ENCODE assay signal across 9 cellular contexts in the genomic region with DNA sequence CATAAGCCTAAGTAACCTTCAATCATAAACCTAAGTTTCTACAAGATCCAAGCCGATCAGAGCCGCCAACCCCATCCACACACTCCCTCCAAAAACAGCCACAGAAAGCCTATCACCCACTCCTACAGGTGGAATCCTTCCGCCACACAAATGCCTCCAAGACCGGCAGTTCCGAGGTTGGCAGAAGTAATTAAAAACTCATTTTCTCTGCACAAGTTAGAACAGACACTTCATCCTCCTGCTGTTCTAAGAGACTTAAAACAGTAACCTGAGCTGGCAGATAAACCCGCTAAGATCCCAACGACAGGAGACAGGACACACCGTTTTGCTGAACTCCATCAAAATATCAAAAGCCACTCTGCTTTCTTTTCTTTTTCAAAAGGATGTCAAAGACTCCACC. TPM values are rescaled to one million over a fixed set of nuclear protein-coding genes. Genes with fewer than 3 reads are reported as not detected.
DNase-seq lines count a peak whose midpoint lies in the region; ATAC-seq and TF ChIP-seq lines count a peak whose summit lies in the region.
"Had no signal": no experiment of that assay in that cellular context is flagged by ENCODE, and none has a peak within 500 bp of the region (broad histone marks: within the 10 kb centered on the region; RNA-seq: fewer than 3 reads in every experiment).

No MANE protein-coding gene starts in this region.

- H2BK15ac ChIP-seq in IMR-90 (ENCODE audit: low read depth, low read length) = peak overlapping the region; percentile 53; the same call in 1 of the 3 replicates

- in situ Hi-C loops in IMR-90 (cut with MboI; ENCODE audit: low sequenced_read_pairs) = no loop called here

- H3K4ac ChIP-seq in IMR-90 (ENCODE audit: low read depth, low read length) = peak overlapping the region; percentile 68; the same call in 1 of the 2 replicates

- peak overlapping the region; percentile 84 for H3K23ac ChIP-seq in IMR-90 (ENCODE audit: low read depth, low read length)

- peaks cover 32% of the 10 kb centered on the region for H4K20me1 ChIP-seq in IMR-90 (ENCODE audit: insufficient read depth, low read length)

- peaks cover 16% of the 10 kb centered on the region for H3K4me1 ChIP-seq in IMR-90 (ENCODE audit: control insufficient read depth, insufficient read depth, low read length)

- peak overlapping the region; percentile 73 for H3K14ac ChIP-seq in IMR-90 (replicated peaks; ENCODE audit: low read depth, low read length)

- H2AK5ac ChIP-seq in IMR-90 (ENCODE audit: low read depth, low read length) = peak overlapping the region; percentile 36

- H3K9me1 ChIP-seq in IMR-90 (ENCODE audit: insufficient read depth, low read length) = peaks cover 18% of the 10 kb centered on the region

- H3K9me3 Mint-ChIP-seq in CD14-positive monocyte = peaks cover 0 to 2% (median 0%) of the 10 kb centered on the region in 7 donors
- no peaks in the 10 kb centered on the region for H3K9me3 Mint-ChIP-seq in central memory CD8-positive, alpha-beta T cell
- H3K9me3 Mint-ChIP-seq in natural killer cell = no peaks in the 10 kb centered on the region

- peak overlapping the region; percentile 47 for H2BK120ac ChIP-seq in IMR-90 (ENCODE audit: low read depth, low read length)

- H3K27ac Mint-ChIP-seq in CD14-positive monocyte (peak overlapping the region in 3 of 7 donors; percentile 1 to 52 (median 40)), natural killer cell (peak overlapping the region; percentile 75 to 84)
- peak overlapping the region; percentile 57 for H3K27ac Mint-ChIP-seq in central memory CD8-positive, alpha-beta T cell (ENCODE audit: low read depth)

- dilution Hi-C loops in IMR-90 (cut with HindIII; ENCODE audit: low sequenced_read_pairs, unreplicated experiment) = no loop called here

- H2AFZ ChIP-seq in IMR-90 (replicated peaks; ENCODE audit: low read length, poor library complexity) = peak overlapping the region; percentile 73

- TF ChIP-seq POLR2A in IMR-90 (IDR thresholded peaks at IDR 0.05; ENCODE audit: low read depth, low read length) = no peak

- H3K36me3 Mint-ChIP-seq in CD14-positive monocyte (peaks cover 53 to 56% of the 10 kb centered on the region in 2 donors), natural killer cell (peaks cover 38% of the 10 kb centered on the region)
- peaks cover 37% of the 10 kb centered on the region for H3K36me3 Mint-ChIP-seq in central memory CD8-positive, alpha-beta T cell (ENCODE audit: insufficient read depth)

- BruUV-seq in IMR-90 (replicated peaks; lab: Mats Ljungman, UMichigan) = no TSS peak

- peak overlapping the region; percentile 23 for H2BK5ac ChIP-seq in IMR-90 (ENCODE audit: low read depth, low read length, poor library complexity, severe bottlenecking)

- peak overlapping the region; percentile 27 for H3K9ac ChIP-seq in IMR-90 (ENCODE audit: low read depth, low read length)

- no peak overlapping the region for H4K5ac ChIP-seq in IMR-90 (ENCODE audit: low read depth, low read length)

- H3K4me2 ChIP-seq in IMR-90 (ENCODE audit: low read depth, low read length) = peak overlapping the region; percentile 82

- peaks cover 8 to 13% (median 11%) of the 10 kb centered on the region in 3 donors for H3K27me3 Mint-ChIP-seq in CD14-positive monocyte (ENCODE audit: low read depth in 3 of 3)
- H3K27me3 Mint-ChIP-seq in central memory CD8-positive, alpha-beta T cell = no peaks in the 10 kb centered on the region
- H3K27me3 Mint-ChIP-seq in natural killer cell (ENCODE audit: low read depth in 2 of 2) = no peaks in the 10 kb centered on the region

- H3K4me3 Mint-ChIP-seq in CD14-positive monocyte (peak overlapping the region; percentile 86 to 89), natural killer cell (peak overlapping the region; percentile 90)
- peak overlapping the region; percentile 75 for H3K4me3 Mint-ChIP-seq in central memory CD8-positive, alpha-beta T cell

- peak overlapping the region; percentile 92 for H2AK9ac ChIP-seq in IMR-90 (replicated peaks; ENCODE audit: low read depth, low read length, poor library complexity)

- no peak for TF ChIP-seq RAD21 in IMR-90 (IDR thresholded peaks at IDR 0.05; ENCODE audit: low read length)

- peak overlapping the region; percentile 36; the same call in 1 of the 2 replicates for H3K27ac ChIP-seq in IMR-90 (ENCODE audit: insufficient read depth, low read length)

- peak overlapping the region; percentile 35 to 42; a peak in 2 of 4 replicates for H4K8ac ChIP-seq in IMR-90 (ENCODE audit: low read depth in 2 of 2, low read length in 2 of 2)

- POLR2A ChIA-PET in IMR-90 (lab: Charles Lee; ENCODE audit: unreplicated experiment) = interaction anchor here (1.0 kb wide), 1 partner anchor 69 kb away, joined by 3 read pairs; no protein-coding TSS in a partner anchor

- peak overlapping the region; percentile 36; the same call in 1 of the 2 replicates for H3K56ac ChIP-seq in IMR-90 (ENCODE audit: extremely low read depth, insufficient read depth, low read length)

- peak overlapping the region; percentile 38; the same call in 1 of the 2 replicates for H4K91ac ChIP-seq in IMR-90 (ENCODE audit: insufficient read depth, low read depth, low read length)

- 20% methylated on average over 4 of the region's 8 CpGs; no CpG with 5 or more reads in 1 of the 2 experiments for WGBS in IMR-90 (ENCODE audit: extremely low coverage in 2 of 2, insufficient read length in 1 of 2), 2 experiments

- no peaks in the 10 kb centered on the region for H3K9me3 ChIP-seq in IMR-90 (ENCODE audit: control insufficient read depth, insufficient read depth, low read length)

- H3K27me3 ChIP-seq in IMR-90 (ENCODE audit: control insufficient read depth, insufficient read depth, low read length) = no peaks in the 10 kb centered on the region

- intact Hi-C loops in CD14-positive monocyte (cut with micrococcal nuclease) (loop anchor here (10.0 kb wide), 3 partner anchors 179 to 361 kb away; partner anchors contain the start of genes PARS2 (in 2 of the 2), TCEANC2 (in 1 of the 2) and TMEM59 (in 1 of the 2)), IMR-90 (cut with micrococcal nuclease) (loop anchor here (1.0 to 10.0 kb wide), 4 partner anchors 77 to 539 kb away; no protein-coding TSS in a partner anchor), natural killer cell (cut with micrococcal nuclease) (loop anchor here (10.0 kb wide), 2 partner anchors 89 to 279 kb away; no protein-coding TSS in a partner anchor)

- peak overlapping the region; percentile 47; the same call in 1 of the 2 replicates for H2BK20ac ChIP-seq in IMR-90 (ENCODE audit: low read depth, low read length)

- H3K4me1 Mint-ChIP-seq in CD14-positive monocyte (peaks cover 46% of the 10 kb centered on the region), natural killer cell (peaks cover 78 to 79% of the 10 kb centered on the region in 2 donors)
- peaks cover 76% of the 10 kb centered on the region for H3K4me1 Mint-ChIP-seq in central memory CD8-positive, alpha-beta T cell

- peaks cover 31% of the 10 kb centered on the region for H3K36me3 ChIP-seq in IMR-90 (ENCODE audit: control insufficient read depth, insufficient read depth, low read length)

- no peak for ATAC-seq in IMR-90 (ENCODE audit: low read depth)
- no peak for ATAC-seq in central memory CD8-positive, alpha-beta T cell (replicated peaks; ENCODE audit: extremely low read depth, poor library complexity, severe bottlenecking)
- ATAC-seq in natural killer cell = no peak
- ATAC-seq in HG02840 (IDR thresholded peaks at IDR 0.05; ENCODE audit: low FRiP score, unreplicated experiment) = no peak
- ATAC-seq: HCT116 had no signal

- H3K79me1 ChIP-seq in IMR-90 (ENCODE audit: low read depth in 1 of 2, low read length in 2 of 2) = peaks cover 34 to 69% of the 10 kb centered on the region in 2 experiments

- H3K4me3 ChIP-seq in IMR-90 (ENCODE audit: insufficient read depth, low read depth, low read length) = peak overlapping the region; percentile 60

- no peak for DNase-seq in CD14-positive monocyte (ENCODE audit: low spot score)
- DNase-seq in IMR-90 = no peak
- DNase-seq in central memory CD8-positive, alpha-beta T cell (ENCODE audit: low spot score in 2 of 2) = no peak
- DNase-seq in natural killer cell = no peak
- no peak for DNase-seq in NCI-H2029 (lab: John Stamatoyannopoulos, UW)
- no peak for DNase-seq in kidney tubule cell (ENCODE audit: low spot score)
- no peak for DNase-seq in Ammon's horn (ENCODE audit: low spot score)

- TF ChIP-seq CTCF in CD14-positive monocyte (IDR thresholded peaks at IDR 0.05) (no peak), IMR-90 (conservative IDR thresholded peaks at IDR 0.05; ENCODE audit: low read depth, low read length) (no peak), natural killer cell (IDR thresholded peaks at IDR 0.05) (no peak)

- peak overlapping the region; percentile 15; the same call in 1 of the 2 replicates for H3K18ac ChIP-seq in IMR-90 (ENCODE audit: low read depth, low read length)

- CTCF ChIA-PET in IMR-90 (lab: Yijun Ruan, JAX) = interaction anchor here (0.6 to 1.1 kb wide), 3 partner anchors 86 to 144 kb away, joined by 3 read pairs; no protein-coding TSS in a partner anchor

TF ChIP-seq in IMR-90, 13 proteins besides CTCF, POLR2A, EP300 and RAD21 (continues in another document):
- TF ChIP-seq ELK1 (IDR thresholded peaks at IDR 0.05; ENCODE audit: borderline replicate concordance, low read depth, low read length) (no peak), NFE2L2 (IDR thresholded peaks at IDR 0.05; ENCODE audit: low read depth, low read length) (no peak), BHLHE40 (IDR thresholded peaks at IDR 0.05; ENCODE audit: low read depth, low read length) (no peak), RCOR1 (IDR thresholded peaks at IDR 0.05; ENCODE audit: insufficient replicate concordance, low read length) (no peak), FOS (IDR thresholded peaks at IDR 0.05; ENCODE audit: low read depth, low read length) (no peak), RFX5 (IDR thresholded peaks at IDR 0.05; ENCODE audit: low read depth, low read length) (no peak), CHD1 (IDR thresholded peaks at IDR 0.05; ENCODE audit: low read depth, low read length) (no peak), MAZ (IDR thresholded peaks at IDR 0.05; ENCODE audit: borderline replicate concordance, low read depth, low read length) (no peak), MAFK (IDR thresholded peaks at IDR 0.05; ENCODE audit: low read depth, low read length) (no peak)

RNA-seq across cellular contexts. Expression of gene SSBP3, which starts 2.8 kb away (rescaled TPM):
- polyA plus RNA-seq in CD14-positive monocyte (1 to 10 TPM; 4.1 to 4.3 TPM), IMR-90 (2012; rRNA removed) (39.6 and 40.6 TPM in 2 replicates)
- total RNA-seq in IMR-90 (2012; rRNA removed) (9.7 and 10.9 TPM in 2 replicates), natural killer cell (100 to 1,000 TPM; 162 to 224 (median 164) TPM)
- polyA plus RNA-seq in IMR-90 (2012; cell fraction: cytosol; rRNA removed) = 18.9 and 49.8 TPM in 2 replicates
- polyA plus RNA-seq in IMR-90 (2012; cell fraction: nucleus; rRNA removed; ENCODE audit: low replicate concordance) = 36.1 and 36.7 TPM in 2 replicates

Comparison
In these comparisons a context has a peak if more than half of its experiments do, and no peak if none do; other contexts are left out.
1. RNA of gene SSBP3, which starts 2.8 kb away (total RNA-seq): 162 to 224 TPM in natural killer cell; 9.7 to 10.9 TPM in IMR-90; every median in the first group is over 10 times any median in the second.
2. Peak in every context shown above with its lines, with median percentiles within 50 percentile points of each other: H3K4me3 Mint-ChIP-seq.